ENCODE assay signal across 9 cellular contexts in the genomic region with DNA sequence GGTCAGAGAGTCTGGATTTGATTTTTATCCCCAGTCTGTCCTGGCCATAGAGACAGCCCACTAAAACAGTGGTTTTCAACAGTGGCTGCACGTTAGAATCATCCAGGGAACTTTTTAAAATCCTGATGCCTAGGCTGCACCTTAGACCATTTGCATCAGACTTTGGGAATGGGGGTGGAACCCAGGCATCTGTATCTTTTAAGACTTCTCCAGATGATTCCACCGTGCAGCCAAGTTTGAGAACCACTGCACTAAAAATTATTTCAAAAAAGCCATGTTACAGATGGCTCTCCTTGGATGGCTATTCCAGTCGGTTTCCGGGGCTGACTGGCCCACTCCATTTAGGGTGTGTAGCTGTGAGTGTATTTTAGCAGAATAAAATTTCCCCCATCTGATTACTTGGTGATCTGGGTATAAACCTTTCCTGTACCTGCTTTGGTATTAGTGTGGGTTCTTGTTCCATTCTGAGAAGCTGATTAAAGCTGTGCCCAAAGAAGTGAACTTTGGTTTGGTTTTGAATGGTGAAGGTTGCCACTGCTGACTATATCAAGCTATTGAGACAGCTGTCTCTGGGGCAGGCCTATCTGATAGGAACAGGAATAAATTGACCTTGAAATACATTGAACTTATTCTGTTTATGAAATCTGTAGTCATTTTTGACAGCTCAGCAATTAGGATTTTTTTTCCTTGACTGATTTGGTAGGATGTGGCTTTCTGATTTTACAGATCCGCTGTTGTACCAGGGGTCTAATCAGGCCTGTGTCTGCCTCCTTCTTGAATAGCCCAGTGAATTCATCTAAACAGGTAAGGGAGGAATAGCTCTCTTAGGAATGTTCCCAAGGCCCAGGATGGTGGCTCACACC. TPM values are rescaled to one million over a fixed set of nuclear protein-coding genes. Genes with fewer than 3 reads are reported as not detected.
DNase-seq lines count a peak whose midpoint lies in the region; ATAC-seq and TF ChIP-seq lines count a peak whose summit lies in the region.
"Had no signal": no experiment of that assay in that cellular context is flagged by ENCODE, and none has a peak within 500 bp of the region (broad histone marks: within the 10 kb centered on the region; RNA-seq: fewer than 3 reads in every experiment).

No MANE protein-coding gene starts in this region.

- peak overlapping the region; percentile 97 for H3K4me3 ChIP-seq in AG04449 (ENCODE audit: low read depth, low read length)
- H3K4me3 ChIP-seq in choroid plexus epithelial cell (ENCODE audit: low read depth, low read length), result peak overlapping the region; percentile 99

- no peaks in the 10 kb centered on the region for H3K27me3 Mint-ChIP-seq in IgD-negative memory B cell
- H3K27me3 Mint-ChIP-seq in naive thymus-derived CD8-positive, alpha-beta T cell, result peaks cover 0 to 2% (median 0%) of the 10 kb centered on the region in 5 donors

- peak overlapping the region; percentile 50 to 99 (median 79) for H3K27ac Mint-ChIP-seq in IgD-negative memory B cell
- H3K27ac Mint-ChIP-seq in naive thymus-derived CD8-positive, alpha-beta T cell, result peak overlapping the region in 9 of 10 donors; percentile 31 to 99 (median 95)

- peak overlapping the region; percentile 32 to 94 (median 87) for H3K4me3 Mint-ChIP-seq in IgD-negative memory B cell
- H3K4me3 Mint-ChIP-seq in naive thymus-derived CD8-positive, alpha-beta T cell, result peak overlapping the region; percentile 82 to 97 (median 94)

- TF ChIP-seq CTCF in AG04449 (IDR thresholded peaks at IDR 0.05; ENCODE audit: insufficient read depth, low read length, missing control alignments) (no peak), choroid plexus epithelial cell (conservative IDR thresholded peaks at IDR 0.05; ENCODE audit: low read depth, low read length) (no peak)

- H3K9me3 Mint-ChIP-seq in IgD-negative memory B cell, result no peaks in the 10 kb centered on the region
- no peaks in the 10 kb centered on the region for H3K9me3 Mint-ChIP-seq in naive thymus-derived CD8-positive, alpha-beta T cell

- no peak for ATAC-seq in naive thymus-derived CD8-positive, alpha-beta T cell
- ATAC-seq in GM21360 (IDR thresholded peaks at IDR 0.05; ENCODE audit: unreplicated experiment), result no peak

- DNase-seq in AG04449 (ENCODE audit: low read depth, low spot score) (no peak), choroid plexus epithelial cell (ENCODE audit: low read depth) (no peak), NCI-H510A (lab: John Stamatoyannopoulos, UW) (no peak), T-helper 9 cell (no peak), SIG-M5 (lab: John Stamatoyannopoulos, UW) (no peak)
- DNase-seq in naive thymus-derived CD8-positive, alpha-beta T cell, result no peak
- DNase-seq: activated CD4-positive, alpha-beta T cell treated with anti-CD3 and anti-CD28 coated beads, Interleukin-2, amount 50 U/mL, for 48 hours had no signal

- CTCF ChIA-PET in AG04449 (lab: Yijun Ruan, JAX), result interaction anchor here (0.7 to 4.1 kb wide), 9 partner anchors 9 to 223 kb away, joined by 3 to 22 read pairs (median 7); a partner anchor contains a TSS

- POLR2A ChIA-PET in AG04449 (lab: Yijun Ruan, JAX), result interaction anchor here (2.7 kb wide), 1 partner anchor 14 kb away, joined by 12 read pairs; a partner anchor contains a TSS
- POLR2A ChIA-PET in naive thymus-derived CD8-positive, alpha-beta T cell (lab: Charles Lee), result interaction anchor here (0.5 to 3.0 kb wide), 3 partner anchors 15 to 55 kb away, joined by 5 to 75 read pairs (median 13); a partner anchor contains a TSS

- peaks cover 6 to 20% (median 11%) of the 10 kb centered on the region in 3 donors for H3K4me1 Mint-ChIP-seq in IgD-negative memory B cell
- peaks cover 10 to 42% (median 29%) of the 10 kb centered on the region in 4 donors for H3K4me1 Mint-ChIP-seq in naive thymus-derived CD8-positive, alpha-beta T cell

- peaks cover 16% of the 10 kb centered on the region for H3K36me3 Mint-ChIP-seq in IgD-negative memory B cell
- peaks cover 0 to 40% (median 15%) of the 10 kb centered on the region in 3 donors for H3K36me3 Mint-ChIP-seq in naive thymus-derived CD8-positive, alpha-beta T cell

RNA-seq across cellular contexts. Expression of a gene that starts 1.3 kb away (rescaled TPM):
- 192 TPM for polyA plus RNA-seq in IgD-negative memory B cell
- total RNA-seq in naive thymus-derived CD8-positive, alpha-beta T cell, result 10 to 100 TPM; 36.8 to 43.1 TPM
- 100 to 1,000 TPM; 162 to 215 (median 192) TPM for polyA plus RNA-seq in naive thymus-derived CD8-positive, alpha-beta T cell

RNA-seq across cellular contexts. Expression of a gene that starts 14.3 kb away (rescaled TPM):
- 58.1 TPM for polyA plus RNA-seq in IgD-negative memory B cell
- 100 to 1,000 TPM; 100 to 109 TPM for total RNA-seq in naive thymus-derived CD8-positive, alpha-beta T cell
- 10 to 100 TPM; 58.4 to 76.0 (median 65.2) TPM for polyA plus RNA-seq in naive thymus-derived CD8-positive, alpha-beta T cell

RNA-seq across cellular contexts. Expression of a gene that starts 50.8 kb away (rescaled TPM):
- 108 TPM for polyA plus RNA-seq in IgD-negative memory B cell
- total RNA-seq in naive thymus-derived CD8-positive, alpha-beta T cell, result 10 to 100 TPM; 57.1 to 63.7 TPM
- polyA plus RNA-seq in naive thymus-derived CD8-positive, alpha-beta T cell, result 100 to 1,000 TPM; 104 to 110 (median 105) TPM
